Comparison of ENCODE assay signal across 5 cellular contexts in genomic region chr20:41923604-41924003, GRCh38.
"Had no signal": no experiment of that assay in that cellular context is flagged by ENCODE, and none has a peak within 500 bp of the region (broad histone marks: within the 10 kb centered on the region; RNA-seq: fewer than 3 reads in every experiment).

No MANE protein-coding gene starts in this region.

- H2AFZ ChIP-seq: GM23338 had no signal

- DNase-seq: H9, HCEC 1CT, IMR-90 had no signal

- H3K4me2 ChIP-seq: GM23338 had no signal

- H3K4me3 ChIP-seq: GM23338, K562 had no signal
